29 cellular contexts compared by ENCODE assay signal in genomic region chr10:125567529-125567928, GRCh38.
"Had no signal": no experiment of that assay in that cellular context is flagged by ENCODE, and none has a peak within 500 bp of the region (broad histone marks: within the 10 kb centered on the region; RNA-seq: fewer than 3 reads in every experiment).

No MANE protein-coding gene starts in this region.

- H3K4me3 ChIP-seq: adrenal gland, body of pancreas, breast epithelium, Peyer's patch, SJSA1 had no signal

- H3K9me3 ChIP-seq: adrenal gland, body of pancreas, breast epithelium, Peyer's patch, SJSA1, SK-N-SH had no signal

- H3K4me1 ChIP-seq: breast epithelium, Peyer's patch, SJSA1 had no signal

- H3K27me3 Mint-ChIP-seq: activated CD4-positive, alpha-beta T cell treated with anti-CD3 and anti-CD28 coated beads, Interleukin-2, amount 10 ng/mL, durations not matched to agents 24 days and 14 days had no signal

- H3K27me3 ChIP-seq: body of pancreas, breast epithelium, Peyer's patch had no signal

- H3K27ac Mint-ChIP-seq: activated CD4-positive, alpha-beta T cell treated with anti-CD3 and anti-CD28 coated beads, Interleukin-2, amount 10 ng/mL, durations not matched to agents 24 days and 14 days; activated CD8-positive, alpha-beta T cell treated with anti-CD3 and anti-CD28 coated beads for 36 hours; activated naive CD4-positive, alpha-beta T cell treated with anti-CD3 and anti-CD28 coated beads, Interleukin-2, amount 50 U/mL, for 72 hours; activated T-cell treated with anti-CD3 and anti-CD28 coated beads, Interleukin-2, amount 50 U/mL, for 24 hours; activated T-helper 2 cell treated with anti-CD3 and anti-CD28 coated beads, Interferon-gamma antibody, Interleukin-2, Interleukin-4, amounts not matched to agents 10 μg/mL and 5 μg/mL and 100 μg/mL, durations not matched to agents 14 hours and 24 hours and 36 hours; T-helper 1 cell treated with Interleukin-12 subunit alpha and Interleukin-12 subunit beta and Interleukin-4 antibody, amounts not matched to agents 30 μg/mL and 1 μg/mL, for 36 hours; T-helper 2 cell treated with Interferon-gamma antibody and Interleukin-4, amounts not matched to agents 5 μg/mL and 100 μg/mL, for 36 hours had no signal

- DNase-seq: activated CD4-positive, alpha-beta T cell treated with anti-CD3 and anti-CD28 coated beads, Interleukin-2, amount 10 ng/mL, durations not matched to agents 24 days and 14 days; activated CD4-positive, alpha-beta T cell treated with anti-CD3 and anti-CD28 coated beads, Interleukin-2, amount 50 U/mL, for 4 hours; activated CD8-positive, alpha-beta T cell treated with anti-CD3 and anti-CD28 coated beads for 36 hours; activated gamma-delta T cell; activated naive CD4-positive, alpha-beta T cell treated with Interleukin-2 at 50 U/mL for 16 hours; activated T-cell treated with anti-CD3 and anti-CD28 coated beads, Interleukin-2, amount 50 U/mL, for 24 hours; adrenal gland; body of pancreas; NCI-H1105; NCI-H1417 treated with DMSO at 0.1 percent for 48 hours; NCI-H187 treated with DMSO at 0.1 percent for 48 hours; NCI-H2081; NCI-H2171 treated with DMSO at 0.1 percent for 48 hours; NCI-H2227 treated with DMSO at 0.1 percent for 48 hours; NCI-H446; NCI-H510A treated with DMSO at 0.1 percent for 48 hours; NCI-H526 treated with DMSO at 0.1 percent for 48 hours; NCI-H774; PC-3; Peyer's patch; RPMI8226; SHP77 treated with DMSO at 0.1 percent for 48 hours; SK-N-SH had no signal

- H3K9me3 Mint-ChIP-seq: activated CD8-positive, alpha-beta T cell treated with anti-CD3 and anti-CD28 coated beads for 36 hours; activated T-helper 2 cell treated with anti-CD3 and anti-CD28 coated beads, Interferon-gamma antibody, Interleukin-2, Interleukin-4, amounts not matched to agents 10 μg/mL and 5 μg/mL and 100 μg/mL, durations not matched to agents 14 hours and 24 hours and 36 hours had no signal

- H3K27ac ChIP-seq: adrenal gland, body of pancreas, breast epithelium, Peyer's patch, SJSA1 had no signal

- H3K4me1 Mint-ChIP-seq: activated CD4-positive, alpha-beta T cell treated with anti-CD3 and anti-CD28 coated beads, Interleukin-2, amount 10 ng/mL, durations not matched to agents 24 days and 14 days had no signal

- H3K36me3 Mint-ChIP-seq: activated naive CD4-positive, alpha-beta T cell treated with anti-CD3 and anti-CD28 coated beads, Interleukin-2, amount 50 U/mL, for 72 hours had no signal

- H3K9ac ChIP-seq: SK-N-SH had no signal

- H3K4me3 Mint-ChIP-seq: activated CD4-positive, alpha-beta T cell treated with anti-CD3 and anti-CD28 coated beads, Interleukin-2, amount 10 ng/mL, durations not matched to agents 24 days and 14 days; activated CD8-positive, alpha-beta T cell treated with anti-CD3 and anti-CD28 coated beads for 36 hours; activated T-cell treated with anti-CD3 and anti-CD28 coated beads, Interleukin-2, amount 50 U/mL, for 24 hours; T-helper 1 cell treated with Interleukin-12 subunit alpha and Interleukin-12 subunit beta and Interleukin-4 antibody, amounts not matched to agents 30 μg/mL and 1 μg/mL, for 36 hours; T-helper 2 cell treated with Interferon-gamma antibody and Interleukin-4, amounts not matched to agents 5 μg/mL and 100 μg/mL, for 36 hours had no signal

- H3K4me2 ChIP-seq: SK-N-SH had no signal

- H3K9me2 ChIP-seq: SK-N-SH had no signal

- H3K36me3 ChIP-seq: adrenal gland, breast epithelium, Peyer's patch, SJSA1 had no signal
